Comparison of ENCODE assay signal across 22 cellular contexts in the genomic region with DNA sequence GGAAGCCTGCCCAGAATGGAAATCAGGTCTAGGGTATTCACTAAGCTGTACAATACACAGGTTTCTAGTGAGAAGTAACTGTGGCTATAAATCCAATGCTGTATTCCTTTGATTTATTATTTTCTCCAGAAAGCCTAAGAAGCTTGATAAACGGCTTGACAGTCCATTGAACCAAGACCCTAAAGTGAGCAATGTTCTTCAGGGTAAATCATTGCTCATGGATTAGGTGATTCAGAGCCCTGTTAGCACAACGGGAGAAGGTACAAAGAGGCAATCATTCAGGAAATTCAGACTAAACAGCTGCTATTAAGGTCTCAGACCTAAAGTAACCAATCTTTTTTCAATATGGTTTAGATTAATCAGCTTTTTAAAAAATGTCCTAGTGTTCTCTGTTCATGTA.
"Had no signal": no experiment of that assay in that cellular context is flagged by ENCODE, and none has a peak within 500 bp of the region (broad histone marks: within the 10 kb centered on the region; RNA-seq: fewer than 3 reads in every experiment).

No MANE protein-coding gene starts in this region.

- ATAC-seq: heart left ventricle; left lung; right cardiac atrium; stimulated activated memory B cell treated with anti-CD40 and anti-IgM and Interleukin-4, amounts not matched to agents 10 μg/mL and 1 μg/mL and 100 μg/mL, for 72 hours; upper lobe of right lung had no signal

- H3K27me3 ChIP-seq: heart left ventricle, left lung, neural progenitor cell, ovary, testis, tibial nerve, upper lobe of right lung, vagina had no signal

- H3K4me3 ChIP-seq: coronary artery, heart left ventricle, left lung, lung, neural progenitor cell, ovary, testis, tibial nerve, upper lobe of right lung, vagina had no signal

- H3K4me3 Mint-ChIP-seq: endodermal cell; naive B cell; neural progenitor cell; stimulated activated memory B cell treated with anti-CD40 and anti-IgM and Interleukin-4, amounts not matched to agents 10 μg/mL and 1 μg/mL and 100 μg/mL, for 72 hours; stimulated activated naive CD8-positive, alpha-beta T cell treated with anti-CD3 and anti-CD28 coated beads, Interleukin-15, Interleukin-2, amounts not matched to agents 100 ng/mL and 50 ng/mL, for 24 hours had no signal

- H3K4me1 ChIP-seq: left lung, neural progenitor cell, testis, tibial nerve, upper lobe of right lung, vagina had no signal

- H3K36me3 ChIP-seq: left lung, neural progenitor cell, ovary, tibial nerve, upper lobe of right lung, vagina had no signal

- H3K27ac Mint-ChIP-seq: endodermal cell; naive B cell; neural progenitor cell; stimulated activated memory B cell treated with anti-CD40 and anti-IgM and Interleukin-4, amounts not matched to agents 10 μg/mL and 1 μg/mL and 100 μg/mL, for 72 hours; stimulated activated naive CD8-positive, alpha-beta T cell treated with anti-CD3 and anti-CD28 coated beads, Interleukin-15, Interleukin-2, amounts not matched to agents 100 ng/mL and 50 ng/mL, for 24 hours had no signal

- H3K36me3 Mint-ChIP-seq: naive B cell; neural progenitor cell; stimulated activated memory B cell treated with anti-CD40 and anti-IgM and Interleukin-4, amounts not matched to agents 10 μg/mL and 1 μg/mL and 100 μg/mL, for 72 hours had no signal

- H3K27me3 Mint-ChIP-seq: stimulated activated memory B cell treated with anti-CD40 and anti-IgM and Interleukin-4, amounts not matched to agents 10 μg/mL and 1 μg/mL and 100 μg/mL, for 72 hours; stimulated activated naive CD8-positive, alpha-beta T cell treated with anti-CD3 and anti-CD28 coated beads, Interleukin-15, Interleukin-2, amounts not matched to agents 100 ng/mL and 50 ng/mL, for 24 hours had no signal

- H3K27ac ChIP-seq: coronary artery, left lung, neural progenitor cell, ovary, testis, tibial nerve, upper lobe of right lung, vagina had no signal

- H3K4me1 Mint-ChIP-seq: endodermal cell; naive B cell; neural progenitor cell; stimulated activated memory B cell treated with anti-CD40 and anti-IgM and Interleukin-4, amounts not matched to agents 10 μg/mL and 1 μg/mL and 100 μg/mL, for 72 hours had no signal

- DNase-seq: effector CD4-positive, alpha-beta T cell; endodermal cell; foreskin melanocyte; heart left ventricle; hippocampal formation; kidney glomerular epithelial cell; left lung; mesendoderm; naive B cell; nucleus accumbens; ovary; right cardiac atrium; stimulated activated CD4-positive, alpha-beta T cell treated with anti-CD3 and anti-CD28 coated beads, Interleukin-4, amount 100 ng/mL, for 1 hour; testis; upper lobe of right lung had no signal

- H3K9me3 ChIP-seq: heart left ventricle, left lung, ovary, testis, tibial nerve, upper lobe of right lung, vagina had no signal

- H3K9me3 Mint-ChIP-seq: endodermal cell; naive B cell; neural progenitor cell; stimulated activated memory B cell treated with anti-CD40 and anti-IgM and Interleukin-4, amounts not matched to agents 10 μg/mL and 1 μg/mL and 100 μg/mL, for 72 hours; stimulated activated naive CD8-positive, alpha-beta T cell treated with anti-CD3 and anti-CD28 coated beads, Interleukin-15, Interleukin-2, amounts not matched to agents 100 ng/mL and 50 ng/mL, for 24 hours had no signal
